28 cellular contexts compared by ENCODE assay signal in the genomic region with DNA sequence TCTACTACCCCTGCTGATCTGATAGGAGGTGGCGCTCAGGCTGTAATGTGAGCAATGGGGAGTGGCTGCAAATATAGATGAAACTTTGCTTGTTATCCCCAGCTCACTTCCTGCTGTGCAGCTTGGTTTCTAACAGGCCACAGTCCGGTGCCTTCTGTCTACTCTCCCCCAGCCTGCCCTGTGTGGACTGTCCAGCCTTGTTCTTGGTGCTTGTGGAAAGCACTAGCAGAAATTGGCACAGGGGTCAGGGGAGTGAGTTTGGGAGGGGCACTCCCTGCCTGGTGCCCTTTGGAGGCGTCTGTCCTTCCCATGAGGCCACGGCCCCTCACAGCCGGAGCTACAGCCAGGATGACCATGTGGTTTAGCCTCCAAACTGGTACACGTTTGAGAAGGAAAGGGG. TPM values are rescaled to one million over a fixed set of nuclear protein-coding genes. Genes with fewer than 3 reads are reported as not detected.
DNase-seq lines count a peak whose midpoint lies in the region; FAIRE-seq and TF ChIP-seq lines count a peak whose summit lies in the region.
"Had no signal": no experiment of that assay in that cellular context is flagged by ENCODE, and none has a peak within 500 bp of the region (broad histone marks: within the 10 kb centered on the region; RNA-seq: fewer than 3 reads in every experiment).

No MANE protein-coding gene starts in this region.

- H3K27me3 ChIP-seq in suprapubic skin (peaks cover 8% of the 10 kb centered on the region), H9 (ENCODE audit: insufficient read depth, low read length) (no peaks in the 10 kb centered on the region)
- H3K27me3 ChIP-seq: ascending aorta, sigmoid colon had no signal

- TF ChIP-seq POLR2A in suprapubic skin (IDR thresholded peaks at IDR 0.05): no peak

- no peak overlapping the region for H4K8ac ChIP-seq in H9 (replicated peaks; ENCODE audit: insufficient read length, low read depth, low read length)

- H4K20me1 ChIP-seq in H9 (ENCODE audit: control insufficient read depth, insufficient read depth, insufficient read length): no peaks in the 10 kb centered on the region

- no peak overlapping the region for H3T11ph ChIP-seq in H9 (ENCODE audit: low read length)

- WGBS in suprapubic skin: 78% methylated on average over 6 of the region's 6 CpGs
- no CpG with 5 or more reads among the region's 6 CpGs for WGBS in H9 (ENCODE audit: extremely low coverage, insufficient read length, low lambda C conversion rate)

- H3K9me3 Mint-ChIP-seq in H9: no peaks in the 10 kb centered on the region; a peak in 1 of 5 replicates
- H3K9me3 Mint-ChIP-seq: activated CD4-positive, alpha-beta memory T cell treated with anti-CD3 and anti-CD28 coated beads for 36 hours; activated naive CD4-positive, alpha-beta T cell treated with anti-CD3 and anti-CD28 coated beads, Interleukin-2, amount 50 U/mL, for 72 hours; activated T-helper 2 cell treated with anti-CD3 and anti-CD28 coated beads, Interferon-gamma antibody, Interleukin-2, Interleukin-4, amounts not matched to agents 10 μg/mL and 5 μg/mL and 100 μg/mL, durations not matched to agents 14 hours and 24 hours and 36 hours; CD4-positive, alpha-beta memory T cell; central memory CD8-positive, alpha-beta T cell; neural crest cell had no signal

- no peak overlapping the region for H3K14ac ChIP-seq in H9 (ENCODE audit: insufficient read depth, low read length)

- peaks cover 16% of the 10 kb centered on the region for H3K27me3 Mint-ChIP-seq in H9 (ENCODE audit: low read depth)

- H2BK120ac ChIP-seq in H9 (ENCODE audit: low read depth, low read length, poor library complexity, severe bottlenecking): no peak overlapping the region

- FAIRE-seq in D721Med (lab: Jason Lieb, UNC): no peak
- FAIRE-seq: H54, keratinocyte had no signal

- no peaks in the 10 kb centered on the region for H3K4me1 ChIP-seq in suprapubic skin
- H3K4me1 ChIP-seq in H9 (ENCODE audit: insufficient read depth, low read length): no peaks in the 10 kb centered on the region
- H3K4me1 ChIP-seq: ascending aorta, sigmoid colon, transverse colon had no signal

- H3K9me3 ChIP-seq in suprapubic skin (no peaks in the 10 kb centered on the region), H9 (ENCODE audit: control insufficient read depth, low read depth, low read length) (no peaks in the 10 kb centered on the region)
- H3K9me3 ChIP-seq: ascending aorta, sigmoid colon, transverse colon had no signal

- no peak overlapping the region for H2BK5ac ChIP-seq in H9 (ENCODE audit: insufficient read length, low read length)

- H3K56ac ChIP-seq in H9 (ENCODE audit: insufficient read length, low read depth, low read length): no peak overlapping the region

- no peaks in the 10 kb centered on the region for H3K36me3 Mint-ChIP-seq in H9 (ENCODE audit: insufficient read depth in 1 of 3, low read depth in 3 of 3)
- H3K36me3 Mint-ChIP-seq: activated CD4-positive, alpha-beta memory T cell treated with anti-CD3 and anti-CD28 coated beads for 36 hours; activated naive CD4-positive, alpha-beta T cell treated with anti-CD3 and anti-CD28 coated beads, Interleukin-2, amount 50 U/mL, for 72 hours; CD4-positive, alpha-beta memory T cell had no signal

- no peak overlapping the region for H3K9ac ChIP-seq in H9 (ENCODE audit: extremely low read depth, insufficient read length, low read length)

- H3K4me1 Mint-ChIP-seq in H9: no peaks in the 10 kb centered on the region
- H3K4me1 Mint-ChIP-seq: central memory CD8-positive, alpha-beta T cell had no signal

- H3K4me3 Mint-ChIP-seq in H9: no peak overlapping the region
- H3K4me3 Mint-ChIP-seq: activated CD4-positive, alpha-beta memory T cell treated with anti-CD3 and anti-CD28 coated beads for 36 hours; CD4-positive, alpha-beta memory T cell; central memory CD8-positive, alpha-beta T cell; neural crest cell had no signal

- no peak overlapping the region for H3K27ac ChIP-seq in suprapubic skin
- H3K27ac ChIP-seq in H9 (ENCODE audit: insufficient read length, low read depth, low read length): no peak overlapping the region
- H3K27ac ChIP-seq: 22Rv1, ascending aorta, sigmoid colon, SK-N-MC, transverse colon had no signal

- no peaks in the 10 kb centered on the region for H3K79me2 ChIP-seq in H9 (ENCODE audit: insufficient read depth, low read length)

- H2AFZ ChIP-seq in H9 (ENCODE audit: low read length): no peak overlapping the region

- H3K23me2 ChIP-seq in H9 (ENCODE audit: insufficient read length, low read depth, low read length, poor library complexity, severe bottlenecking): no peaks in the 10 kb centered on the region

- no peak overlapping the region for H2BK15ac ChIP-seq in H9 (ENCODE audit: low read depth, low read length)

- no peak for TF ChIP-seq EP300 in suprapubic skin (IDR thresholded peaks at IDR 0.05)

- H3K36me3 ChIP-seq in suprapubic skin: no peaks in the 10 kb centered on the region
- H3K36me3 ChIP-seq: ascending aorta, sigmoid colon, transverse colon had no signal

- no peak overlapping the region for H4K5ac ChIP-seq in H9 (ENCODE audit: insufficient read length, low read depth, low read length)

- H3K4me3 ChIP-seq in choroid plexus epithelial cell (ENCODE audit: low read depth, low read length): peak overlapping the region; percentile 8
- H3K4me3 ChIP-seq in suprapubic skin: no peak overlapping the region
- H3K4me3 ChIP-seq: ascending aorta, lung, sigmoid colon, SK-N-MC, transverse colon had no signal

- no peak overlapping the region for H3K23ac ChIP-seq in H9 (ENCODE audit: insufficient read length, low read depth, low read length)

- TF ChIP-seq CTCF in choroid plexus epithelial cell (conservative IDR thresholded peaks at IDR 0.05; ENCODE audit: low read depth, low read length) (no peak), suprapubic skin (IDR thresholded peaks at IDR 0.05) (no peak), D721Med (IDR thresholded peaks at IDR 0.05; ENCODE audit: insufficient read depth, missing control alignments) (no peak), H9 (conservative IDR thresholded peaks at IDR 0.05) (no peak)

- H3K79me1 ChIP-seq in H9 (ENCODE audit: insufficient read depth, low read depth, low read length, poor library complexity, severe bottlenecking): no peaks in the 10 kb centered on the region

- H2BK12ac ChIP-seq in H9 (ENCODE audit: insufficient read length, low read depth, low read length): no peak overlapping the region

- no peak overlapping the region for H2AK5ac ChIP-seq in H9 (ENCODE audit: insufficient read length, low read length)

- H4K91ac ChIP-seq in H9 (ENCODE audit: insufficient read length, low read depth, low read length): no peak overlapping the region

- no peak overlapping the region for H3K4ac ChIP-seq in H9 (ENCODE audit: low read depth, low read length)

- DNase-seq in DMS153 (lab: John Stamatoyannopoulos, UW) (peak; percentile 64), DMS153 treated with DMSO at 0.1 percent for 48 hours (lab: John Stamatoyannopoulos, UW; ENCODE audit: unreplicated experiment) (no peak), OCI-M2 (lab: John Stamatoyannopoulos, UW; ENCODE audit: unreplicated experiment) (peak; percentile 28), choroid plexus epithelial cell (ENCODE audit: low read depth) (peak; percentile 46), suprapubic skin (ENCODE audit: low spot score in 2 of 2) (peak; percentile 37 to 46), D721Med (ENCODE audit: insufficient read length, low spot score) (no peak), NCI-H1048 (lab: John Stamatoyannopoulos, UW) (no peak), H9 (no peak)
- DNase-seq: activated CD4-positive, alpha-beta memory T cell treated with anti-CD3 and anti-CD28 coated beads for 36 hours; activated CD4-positive, CD25-positive, alpha-beta regulatory T cell; activated CD8-positive, alpha-beta memory T cell treated with anti-CD3 and anti-CD28 coated beads, Interleukin-2, amount 50 U/mL, for 48 hours; CD4-positive, alpha-beta memory T cell; NCI-H2029 treated with DMSO at 0.1 percent for 48 hours; NCI-H226; posterior cingulate gyrus; sigmoid colon; transverse colon had no signal

- no peak overlapping the region for H3K27ac Mint-ChIP-seq in H9
- H3K27ac Mint-ChIP-seq: activated CD4-positive, alpha-beta memory T cell treated with anti-CD3 and anti-CD28 coated beads for 36 hours; activated naive CD4-positive, alpha-beta T cell treated with anti-CD3 and anti-CD28 coated beads, Interleukin-2, amount 50 U/mL, for 72 hours; activated T-helper 2 cell treated with anti-CD3 and anti-CD28 coated beads, Interferon-gamma antibody, Interleukin-2, Interleukin-4, amounts not matched to agents 10 μg/mL and 5 μg/mL and 100 μg/mL, durations not matched to agents 14 hours and 24 hours and 36 hours; CD4-positive, alpha-beta memory T cell had no signal

- H3K4me2 ChIP-seq in H9 (ENCODE audit: insufficient read depth, insufficient read length, low read length): no peak overlapping the region

- no peak overlapping the region for H3K18ac ChIP-seq in H9 (ENCODE audit: insufficient read length, low read depth, low read length)

- H2BK20ac ChIP-seq in H9 (ENCODE audit: low read depth, low read length, poor library complexity, severe bottlenecking): no peak overlapping the region

RNA-seq across cellular contexts. Expression of a gene that starts 14.3 kb away (rescaled TPM):
- total RNA-seq in suprapubic skin: under 1 TPM in 2 of 4 donors, not detected in 2; 0.68 to 0.80 TPM
- not detected in 2 replicates for total RNA-seq in H9 (2021)
- total RNA-seq: activated CD4-positive, alpha-beta memory T cell treated with anti-CD3 and anti-CD28 coated beads for 36 hours; activated naive CD4-positive, alpha-beta T cell treated with anti-CD3 and anti-CD28 coated beads, Interleukin-2, amount 50 U/mL, for 72 hours; ascending aorta; CD4-positive, alpha-beta memory T cell; neural crest cell; T-helper 2 cell treated with Interferon-gamma antibody and Interleukin-4, amounts not matched to agents 100 ng/mL and 5 ng/mL, for 36 hours had no signal

RNA-seq across cellular contexts. Expression of a gene that starts 18.9 kb away (rescaled TPM):
- 1 to 10 TPM in 1 of 4 donors, under 1 TPM in 3; 0.49 to 3.4 (median 0.70) TPM for total RNA-seq in suprapubic skin
- total RNA-seq in H9 (2021): not detected in 2 replicates
- total RNA-seq: activated CD4-positive, alpha-beta memory T cell treated with anti-CD3 and anti-CD28 coated beads for 36 hours; activated T-helper 2 cell treated with anti-CD3 and anti-CD28 coated beads, Interferon-gamma antibody, Interleukin-2, Interleukin-4, amounts not matched to agents 10 μg/mL and 5 μg/mL and 100 μg/mL, durations not matched to agents 14 hours and 24 hours and 36 hours; CD4-positive, alpha-beta memory T cell; transverse colon had no signal

RNA-seq across cellular contexts. Expression of a gene that starts 46.1 kb away (rescaled TPM):
- not detected for total RNA-seq in suprapubic skin
- not detected in 2 replicates for total RNA-seq in H9 (2021)
- total RNA-seq: activated CD4-positive, alpha-beta memory T cell treated with anti-CD3 and anti-CD28 coated beads for 36 hours; activated naive CD4-positive, alpha-beta T cell treated with anti-CD3 and anti-CD28 coated beads, Interleukin-2, amount 50 U/mL, for 72 hours; activated T-helper 2 cell treated with anti-CD3 and anti-CD28 coated beads, Interferon-gamma antibody, Interleukin-2, Interleukin-4, amounts not matched to agents 10 μg/mL and 5 μg/mL and 100 μg/mL, durations not matched to agents 14 hours and 24 hours and 36 hours; ascending aorta; CD4-positive, alpha-beta memory T cell; lung; neural crest cell; sigmoid colon; T-helper 2 cell treated with Interferon-gamma antibody and Interleukin-4, amounts not matched to agents 100 ng/mL and 5 ng/mL, for 36 hours; transverse colon had no signal

Comparison
In these comparisons a context has a peak if more than half of its experiments do, and no peak if none do; other contexts are left out.
1. DNase-seq: peak in DMS153 (single experiment), OCI-M2 (single experiment), choroid plexus epithelial cell (single experiment) and suprapubic skin (2 of 2); none in DMS153 treated with DMSO at 0.1 percent for 48 hours (single experiment), D721Med (single experiment), NCI-H1048 (single experiment) and H9 (single experiment).